Comparison of ENCODE assay signal across 17 cellular contexts in genomic region chr19:21335721-21336120, GRCh38.
"Had no signal": no experiment of that assay in that cellular context is flagged by ENCODE, and none has a peak within 500 bp of the region (broad histone marks: within the 10 kb centered on the region; RNA-seq: fewer than 3 reads in every experiment).

No MANE protein-coding gene starts in this region.

- H3K27ac ChIP-seq: adrenal gland, cardiac muscle cell, left ventricle myocardium inferior, neutrophil, right atrium auricular region, skin epidermis had no signal

- H3K36me3 ChIP-seq: adrenal gland, cardiac muscle cell, left ventricle myocardium inferior, neutrophil, right atrium auricular region had no signal

- H3K4me3 ChIP-seq: adrenal gland, cardiac muscle cell, left ventricle myocardium inferior, mucosa of descending colon, right atrium auricular region, skin epidermis had no signal

- H3K4me1 ChIP-seq: adrenal gland, left ventricle myocardium inferior, right atrium auricular region had no signal

- H3K27me3 ChIP-seq: adrenal gland, cardiac muscle cell, neutrophil, right atrium auricular region had no signal

- DNase-seq: activated CD4-positive, alpha-beta T cell treated with anti-CD3 and anti-CD28 coated beads for 1 hour; activated CD4-positive, alpha-beta T cell treated with anti-CD3 and anti-CD28 coated beads, Interleukin-2, amount 50 U/mL, for 48 hours; activated T-cell treated with anti-CD3 and anti-CD28 coated beads, Interleukin-2, amount 50 U/mL, for 1 hour; adrenal gland; hippocampal formation; left ventricle myocardium inferior; mucosa of descending colon; naive thymus-derived CD4-positive, alpha-beta T cell; stimulated activated CD4-positive, alpha-beta T cell treated with anti-CD3 and anti-CD28 coated beads, Interleukin-15, amount 100 ng/mL, for 24 hours; stimulated activated CD4-positive, alpha-beta T cell treated with anti-CD3 and anti-CD28 coated beads, Interleukin-4, amount 100 ng/mL, for 1 hour; stimulated activated naive CD4-positive, alpha-beta T cell treated with Interleukin-2 at 50 U/mL for 16 hours; T1000; trophoblast cell had no signal
